Comparison of ENCODE assay signal across 26 cellular contexts in genomic region chr13:39527301-39527700, GRCh38.
DNase-seq lines count a peak whose midpoint lies in the region; ATAC-seq, FAIRE-seq and TF ChIP-seq lines count a peak whose summit lies in the region.
"Had no signal": no experiment of that assay in that cellular context is flagged by ENCODE, and none has a peak within 500 bp of the region (broad histone marks: within the 10 kb centered on the region; RNA-seq: fewer than 3 reads in every experiment).

No MANE protein-coding gene starts in this region.

- H2AFZ ChIP-seq in neural cell (ENCODE audit: low read depth, low read length) (no peak overlapping the region), trophoblast cell (ENCODE audit: insufficient read depth, low read length, poor library complexity) (no peak overlapping the region)
- H2AFZ ChIP-seq: hepatocyte, parathyroid adenoma had no signal

- H3K4me2 ChIP-seq in A549, result peak overlapping the region; percentile 73
- no peak overlapping the region for H3K4me2 ChIP-seq in neural cell (ENCODE audit: low read length)
- H3K4me2 ChIP-seq in trophoblast cell (ENCODE audit: low read length), result no peak overlapping the region
- H3K4me2 ChIP-seq: hepatocyte had no signal

- peaks cover 6% of the 10 kb centered on the region for H3F3A ChIP-seq in neural cell (ENCODE audit: insufficient read depth, low read length, poor library complexity, severe bottlenecking)

- H3K79me1 ChIP-seq in trophoblast cell (ENCODE audit: low read length), result no peaks in the 10 kb centered on the region

- no peak overlapping the region for H3K4ac ChIP-seq in trophoblast cell (ENCODE audit: low read depth, low read length)

- H3K23ac ChIP-seq in trophoblast cell (ENCODE audit: low read length), result no peak overlapping the region

- no peak overlapping the region for H4K91ac ChIP-seq in trophoblast cell (ENCODE audit: low read depth, low read length)

- H3K9me3 ChIP-seq in A549, result no peaks in the 10 kb centered on the region
- H3K9me3 ChIP-seq in neural cell (ENCODE audit: low read length), result no peaks in the 10 kb centered on the region
- H3K9me3 ChIP-seq in tibial nerve, result no peaks in the 10 kb centered on the region
- H3K9me3 ChIP-seq in trophoblast cell (ENCODE audit: insufficient read depth, low read depth, low read length), result no peaks in the 10 kb centered on the region
- H3K9me3 ChIP-seq: esophagus squamous epithelium, gastrocnemius medialis, HAP-1, right atrium auricular region, SJCRH30, spleen had no signal

- 79% methylated on average over 3 of the region's 3 CpGs for WGBS in A549 (ENCODE audit: missing lambda C conversion rate)
- WGBS in tibial nerve, 2 donors, result 86 to 89% methylated on average over 3 of the region's 3 CpGs
- no CpG with 5 or more reads among the region's 3 CpGs for WGBS in trophoblast cell (ENCODE audit: extremely low coverage, insufficient coverage, insufficient read length)

- H3K9me2 ChIP-seq in neural cell (ENCODE audit: insufficient read depth, low read length), result no peaks in the 10 kb centered on the region

- FAIRE-seq in A549 (lab: Jason Lieb, UNC), result no peak

- H2BK5ac ChIP-seq in trophoblast cell (ENCODE audit: low read depth, low read length, poor library complexity), result no peak overlapping the region

- H3K36me3 ChIP-seq in neural cell (ENCODE audit: insufficient read depth, low read length) (no peaks in the 10 kb centered on the region), tibial nerve (no peaks in the 10 kb centered on the region), trophoblast cell (ENCODE audit: control insufficient read depth in 1 of 2, insufficient read depth in 2 of 2, low read length in 2 of 2) (no peaks in the 10 kb centered on the region)
- H3K36me3 ChIP-seq: esophagus squamous epithelium, gastrocnemius medialis, HAP-1, right atrium auricular region, SJCRH30, spleen had no signal

- TF ChIP-seq CTCF in A549 (IDR thresholded peaks at IDR 0.05), result no peak
- TF ChIP-seq CTCF in neural cell (IDR thresholded peaks at IDR 0.05; ENCODE audit: poor library complexity, severe bottlenecking), result no peak
- TF ChIP-seq CTCF in tibial nerve (IDR thresholded peaks at IDR 0.05), result no peak

- H2BK120ac ChIP-seq in trophoblast cell (ENCODE audit: insufficient read depth, low read length, poor library complexity), result no peak overlapping the region

- no peak overlapping the region for H3K18ac ChIP-seq in trophoblast cell (ENCODE audit: low read length)

- no peak overlapping the region for H3K9ac ChIP-seq in neural cell (ENCODE audit: low read length)
- H3K9ac ChIP-seq in trophoblast cell (ENCODE audit: low read length), result no peak overlapping the region
- H3K9ac ChIP-seq: parathyroid adenoma had no signal

- POLR2A ChIA-PET in A549 (lab: Yijun Ruan, JAX), result interaction anchor here (0.6 kb wide), 1 partner anchor 407 kb away, joined by 4 read pairs; no protein-coding TSS in a partner anchor

- no peak overlapping the region for H2BK12ac ChIP-seq in trophoblast cell (ENCODE audit: low read length)

- no peaks in the 10 kb centered on the region for H4K20me1 ChIP-seq in neural cell (ENCODE audit: insufficient read depth)

- H4K12ac ChIP-seq in trophoblast cell (ENCODE audit: low read depth, low read length), result no peak overlapping the region

- CTCF ChIA-PET in A549 (lab: Yijun Ruan, JAX), result interaction anchor here (1.3 to 1.8 kb wide), 2 partner anchors 22 to 75 kb away, joined by 4 to 5 read pairs; partner anchors contain the start of gene LHFPL6

- H3K14ac ChIP-seq in trophoblast cell (ENCODE audit: low read length), result no peak overlapping the region

- H3K4me1 ChIP-seq in A549 (peaks cover 31% of the 10 kb centered on the region), tibial nerve (peaks cover 0 to 26% (median 9%) of the 10 kb centered on the region in 4 donors), trophoblast cell (ENCODE audit: control insufficient read depth in 1 of 2, insufficient read depth in 2 of 2, low read length in 2 of 2) (peaks cover 0 to 2% of the 10 kb centered on the region in 2 experiments)
- H3K4me1 ChIP-seq: HAP-1, parathyroid adenoma, spleen had no signal

- TF ChIP-seq RAD21 in A549 (conservative IDR thresholded peaks at IDR 0.05 in 1 of 2, IDR thresholded peaks at IDR 0.05 in 1 of 2) (no peak), neural cell (conservative IDR thresholded peaks at IDR 0.05) (no peak)

- H3K4me3 ChIP-seq in A549 (no peak overlapping the region), neural cell (ENCODE audit: low read length) (no peak overlapping the region), tibial nerve (no peak overlapping the region), trophoblast cell (ENCODE audit: low read depth, low read length) (no peak overlapping the region)
- H3K4me3 ChIP-seq: esophagus squamous epithelium, gastrocnemius medialis, HAP-1, hepatocyte, right atrium auricular region, SJCRH30, spleen had no signal

- H3K27ac ChIP-seq in A549 (peak overlapping the region; percentile 54 to 67), neural cell (ENCODE audit: low read length) (peak overlapping the region; percentile 83), tibial nerve (peak overlapping the region in 1 of 4 donors; percentile 32), trophoblast cell (ENCODE audit: low read depth, low read length) (no peak overlapping the region)
- H3K27ac ChIP-seq: esophagus squamous epithelium, gastrocnemius medialis, hepatocyte, parathyroid adenoma, SJCRH30, spleen had no signal

- TF ChIP-seq POLR2A in A549 (IDR thresholded peaks at IDR 0.05; ENCODE audit: low read length) (no peak), tibial nerve (IDR thresholded peaks at IDR 0.05) (no peak)

- TF ChIP-seq EP300 in A549 (IDR thresholded peaks at IDR 0.05), result no peak
- no peak for TF ChIP-seq EP300 in neural cell (conservative IDR thresholded peaks at IDR 0.05; ENCODE audit: poor library complexity, severe bottlenecking)
- TF ChIP-seq EP300 in tibial nerve (IDR thresholded peaks at IDR 0.05), result no peak

- H3K27me3 ChIP-seq in neural cell (ENCODE audit: insufficient read depth, low read depth, low read length) (no peaks in the 10 kb centered on the region), tibial nerve (no peaks in the 10 kb centered on the region), trophoblast cell (ENCODE audit: insufficient read depth, low read length) (no peaks in the 10 kb centered on the region)
- H3K27me3 ChIP-seq: esophagus squamous epithelium, gastrocnemius medialis, hepatocyte, right atrium auricular region, SJCRH30, spleen had no signal

- H3K79me2 ChIP-seq in neural cell (replicated peaks; ENCODE audit: insufficient read depth, low read length) (peaks cover 10% of the 10 kb centered on the region), trophoblast cell (ENCODE audit: control insufficient read depth, insufficient read depth, low read length, poor library complexity) (no peaks in the 10 kb centered on the region)
- H3K79me2 ChIP-seq: hepatocyte, parathyroid adenoma had no signal

- no peak for ATAC-seq in A549
- no peak for ATAC-seq in HG03139 (IDR thresholded peaks at IDR 0.05; ENCODE audit: unreplicated experiment)
- ATAC-seq: T-cell, WTC11 had no signal

- no peak overlapping the region for H2AK5ac ChIP-seq in trophoblast cell (ENCODE audit: low read length)

- DNase-seq in A549 (ENCODE audit: low read depth in 1 of 2, low spot score in 1 of 2) (no peak), LHCN-M2 (ENCODE audit: low read depth) (peak; percentile 31), cerebellar cortex (ENCODE audit: low spot score) (peak; percentile 69), DMS79 (lab: John Stamatoyannopoulos, UW) (no peak), tibial nerve (ENCODE audit: low spot score in 2 of 2) (no peak), trophoblast cell (no peak)
- DNase-seq: activated CD4-positive, alpha-beta T cell treated with anti-CD3 and anti-CD28 coated beads, Interleukin-2, amount 10 ng/mL, durations not matched to agents 7 days and 5 days; activated effector memory CD4-positive, alpha-beta T cell treated with anti-CD3 and anti-CD28 coated beads, Interleukin-2, amount 50 U/mL, for 16 hours; activated naive CD8-positive, alpha-beta T cell treated with anti-CD3 and anti-CD28 coated beads for 36 hours; CD8-positive, alpha-beta memory T cell; esophagus squamous epithelium; MV-4-11; NCI-H1436 treated with DMSO at 0.1 percent for 48 hours; NCI-H82; spleen; stimulated activated CD8-positive, alpha-beta memory T cell treated with anti-CD3 and anti-CD28 coated beads, Interleukin-4, amount 100 ng/mL, for 48 hours; T-cell had no signal

- H4K8ac ChIP-seq in trophoblast cell (ENCODE audit: low read depth, low read length), result no peak overlapping the region

TF ChIP-seq in A549, 52 proteins besides CTCF, POLR2A, EP300 and RAD21 (continues in another document):
- no peak for TF ChIP-seq NPAS2 (CRISPR knock-in tag; IDR thresholded peaks at IDR 0.05; ENCODE audit: borderline replicate concordance)
- no peak for TF ChIP-seq MAX (IDR thresholded peaks at IDR 0.05)
- TF ChIP-seq CHD2 (IDR thresholded peaks at IDR 0.05; ENCODE audit: low read length, partially characterized antibody), result no peak
- no peak for TF ChIP-seq USF2 (IDR thresholded peaks at IDR 0.05)
- no peak for TF ChIP-seq FOSB (CRISPR knock-in tag; IDR thresholded peaks at IDR 0.05)

TF ChIP-seq in neural cell, 6 proteins besides CTCF, POLR2A, EP300 and RAD21 (continues in another document):
- TF ChIP-seq MXI1 (conservative IDR thresholded peaks at IDR 0.05; ENCODE audit: poor library complexity, severe bottlenecking), result no peak
- no peak for TF ChIP-seq EZH2 (IDR thresholded peaks at IDR 0.05; ENCODE audit: borderline replicate concordance, insufficient read depth, low read length, poor library complexity, severe bottlenecking)
- no peak for TF ChIP-seq SMC3 (conservative IDR thresholded peaks at IDR 0.05; ENCODE audit: poor library complexity)

Comparison
In these comparisons a context has a peak if more than half of its experiments do, and no peak if none do; other contexts are left out.
1. DNase-seq: peak in LHCN-M2 (single experiment) and cerebellar cortex (single experiment); none in A549 (0 of 2), DMS79 (single experiment), tibial nerve (0 of 2) and trophoblast cell (0 of 2).